Comparison of ENCODE assay signal across 8 cellular contexts in the genomic region with DNA sequence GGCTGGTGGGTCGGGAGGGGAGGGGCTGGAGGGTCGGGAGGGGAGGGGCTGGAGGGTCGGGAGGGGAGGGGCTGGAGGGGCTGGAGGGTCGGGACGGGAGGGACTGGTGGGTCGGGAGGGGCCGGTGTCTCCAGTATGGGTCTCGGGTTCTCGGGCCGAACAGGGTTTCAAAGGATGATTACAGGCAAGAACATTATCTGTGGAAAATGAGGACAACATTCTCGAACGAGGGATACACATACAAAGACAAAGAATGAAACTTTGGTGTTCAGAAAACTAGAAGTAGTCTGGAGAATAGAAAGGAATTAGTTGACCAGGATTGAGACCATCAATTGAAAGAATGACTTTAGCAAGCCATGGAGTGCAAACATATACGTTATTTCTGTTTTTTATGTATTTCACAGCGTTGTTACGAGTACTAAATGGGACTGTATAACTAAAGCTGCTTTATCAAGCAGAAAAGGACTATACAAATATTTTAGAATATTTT. TPM values are rescaled to one million over a fixed set of nuclear protein-coding genes. Genes with fewer than 3 reads are reported as not detected.
A peak's percentile ranks its signal among the peaks of the same experiment; 100 is the strongest.
DNase-seq lines count a peak whose midpoint lies in the region; ATAC-seq and TF ChIP-seq lines count a peak whose summit lies in the region.

No MANE protein-coding gene starts in this region.

- H3K9me3 ChIP-seq in ascending aorta, result no peaks in the 10 kb centered on the region
- H3K9me3 ChIP-seq in right lobe of liver, result no peaks in the 10 kb centered on the region
- H3K9me3 ChIP-seq in thymus (ENCODE audit: control insufficient read depth), result no peaks in the 10 kb centered on the region

- H3K27ac ChIP-seq in ascending aorta, result peak overlapping the region; percentile 89 to 97
- H3K27ac ChIP-seq in right lobe of liver, result peak overlapping the region in 2 of 3 donors; percentile 3 to 32
- no peak overlapping the region for H3K27ac ChIP-seq in thymus (ENCODE audit: low read depth)

- 5% methylated on average over 15 of the region's 15 CpGs for WGBS in right lobe of liver (ENCODE audit: insufficient coverage, low coverage, low lambda C conversion rate, missing lambda C conversion rate)
- WGBS in thymus, result 11% methylated on average over 15 of the region's 15 CpGs

- no peak for TF ChIP-seq POLR2A in right lobe of liver (IDR thresholded peaks at IDR 0.05)

- H3K36me3 Mint-ChIP-seq in activated CD4-positive, alpha-beta T cell treated with anti-CD3 and anti-CD28 coated beads, Interleukin-2, amount 10 ng/mL, durations not matched to agents 7 days and 5 days (ENCODE audit: low read depth), result peaks cover 17% of the 10 kb centered on the region

- H3K36me3 ChIP-seq in ascending aorta (no peaks in the 10 kb centered on the region), right lobe of liver (no peaks in the 10 kb centered on the region), thymus (ENCODE audit: control insufficient read depth, insufficient read depth) (peaks cover 3% of the 10 kb centered on the region)

- TF ChIP-seq CTCF in ascending aorta (IDR thresholded peaks at IDR 0.05) (no peak), right lobe of liver (IDR thresholded peaks at IDR 0.05) (no peak)

- ATAC-seq in right lobe of liver (peak in 2 of 4 donors; percentile 50 to 61), HG03565 (IDR thresholded peaks at IDR 0.05; ENCODE audit: unreplicated experiment) (no peak)

- CTCF ChIA-PET in activated CD4-positive, alpha-beta T cell treated with anti-CD3 and anti-CD28 coated beads, Interleukin-2, amount 10 ng/mL, durations not matched to agents 7 days and 5 days (lab: Charles Lee), result no interaction called here

- H3K4me1 Mint-ChIP-seq in activated CD4-positive, alpha-beta T cell treated with anti-CD3 and anti-CD28 coated beads, Interleukin-2, amount 10 ng/mL, durations not matched to agents 7 days and 5 days, result peaks cover 18% of the 10 kb centered on the region

- intact Hi-C loops in ascending aorta (cut with DNase I), result loop anchor here (1.0 to 2.0 kb wide), 3 partner anchors 16 to 63 kb away; a partner anchor contains a TSS
- intact Hi-C loops in right lobe of liver (cut with DNase I), result no loop called here

- H3K9me3 Mint-ChIP-seq in activated CD4-positive, alpha-beta T cell treated with anti-CD3 and anti-CD28 coated beads, Interleukin-2, amount 10 ng/mL, durations not matched to agents 7 days and 5 days, result no peaks in the 10 kb centered on the region

- POLR2A ChIA-PET in activated CD4-positive, alpha-beta T cell treated with anti-CD3 and anti-CD28 coated beads, Interleukin-2, amount 10 ng/mL, durations not matched to agents 7 days and 5 days (lab: Charles Lee), result no interaction called here

- no peak for DNase-seq in activated CD4-positive, alpha-beta T cell treated with anti-CD3 and anti-CD28 coated beads, Interleukin-2, amount 10 ng/mL, durations not matched to agents 7 days and 5 days
- DNase-seq in activated CD4-positive, alpha-beta T cell treated with anti-CD3 and anti-CD28 coated beads for 48 hours, result no peak
- DNase-seq in ascending aorta (ENCODE audit: low spot score in 2 of 2) (no peak), right lobe of liver (no peak), activated gamma-delta T cell treated with Interleukin-2 at 50 U/mL for 16 hours (no peak), NCI-H2196 treated with DMSO at 0.1 percent for 48 hours (lab: John Stamatoyannopoulos, UW; ENCODE audit: unreplicated experiment) (no peak)

- H3K4me3 Mint-ChIP-seq in activated CD4-positive, alpha-beta T cell treated with anti-CD3 and anti-CD28 coated beads, Interleukin-2, amount 10 ng/mL, durations not matched to agents 7 days and 5 days, result peak overlapping the region; percentile 89

- no peak overlapping the region for H3K27ac Mint-ChIP-seq in activated CD4-positive, alpha-beta T cell treated with anti-CD3 and anti-CD28 coated beads, Interleukin-2, amount 10 ng/mL, durations not matched to agents 7 days and 5 days

- H3K4me1 ChIP-seq in ascending aorta (peaks cover 4 to 17% of the 10 kb centered on the region in 2 donors), right lobe of liver (peaks cover 0 to 25% (median 0%) of the 10 kb centered on the region in 4 donors), thymus (ENCODE audit: control insufficient read depth, insufficient read depth, low read length) (peaks cover 5% of the 10 kb centered on the region)

- H3K27me3 Mint-ChIP-seq in activated CD4-positive, alpha-beta T cell treated with anti-CD3 and anti-CD28 coated beads, Interleukin-2, amount 10 ng/mL, durations not matched to agents 7 days and 5 days, result no peaks in the 10 kb centered on the region

- H3K27me3 ChIP-seq in ascending aorta, result no peaks in the 10 kb centered on the region
- H3K27me3 ChIP-seq in right lobe of liver, result no peaks in the 10 kb centered on the region
- no peaks in the 10 kb centered on the region for H3K27me3 ChIP-seq in thymus (ENCODE audit: control insufficient read depth, insufficient read depth)

- peak overlapping the region; percentile 86 to 87 for H3K4me3 ChIP-seq in ascending aorta
- peak overlapping the region; percentile 82 to 97 (median 92) for H3K4me3 ChIP-seq in right lobe of liver
- peak overlapping the region; percentile 76 for H3K4me3 ChIP-seq in thymus (ENCODE audit: low read length)

RNA-seq across cellular contexts. Expression of a gene that starts 0.4 kb away (rescaled TPM):
- total RNA-seq in activated CD4-positive, alpha-beta T cell treated with anti-CD3 and anti-CD28 coated beads, Interleukin-2, amount 10 ng/mL, durations not matched to agents 7 days and 5 days, result 10 to 100 TPM; 27.8 to 31.9 TPM
- total RNA-seq in ascending aorta (1.9 TPM), right lobe of liver (10 to 100 TPM in 2 of 6 experiments, 1 to 10 TPM in 4; 2.6 to 11.0 (median 9.0) TPM)
- polyA plus RNA-seq in thymus, result 38.6 TPM

RNA-seq across cellular contexts. Expression of a gene that starts 25.1 kb away (rescaled TPM):
- 10 to 100 TPM; 89.5 to 95.4 TPM for total RNA-seq in activated CD4-positive, alpha-beta T cell treated with anti-CD3 and anti-CD28 coated beads, Interleukin-2, amount 10 ng/mL, durations not matched to agents 7 days and 5 days
- total RNA-seq in ascending aorta, result 16.2 TPM
- total RNA-seq in right lobe of liver, result 10 to 100 TPM; 30.1 to 68.6 (median 46.1) TPM
- polyA plus RNA-seq in thymus, result 65.4 TPM
